ENCODE assay signal across 8 cellular contexts in the genomic region with DNA sequence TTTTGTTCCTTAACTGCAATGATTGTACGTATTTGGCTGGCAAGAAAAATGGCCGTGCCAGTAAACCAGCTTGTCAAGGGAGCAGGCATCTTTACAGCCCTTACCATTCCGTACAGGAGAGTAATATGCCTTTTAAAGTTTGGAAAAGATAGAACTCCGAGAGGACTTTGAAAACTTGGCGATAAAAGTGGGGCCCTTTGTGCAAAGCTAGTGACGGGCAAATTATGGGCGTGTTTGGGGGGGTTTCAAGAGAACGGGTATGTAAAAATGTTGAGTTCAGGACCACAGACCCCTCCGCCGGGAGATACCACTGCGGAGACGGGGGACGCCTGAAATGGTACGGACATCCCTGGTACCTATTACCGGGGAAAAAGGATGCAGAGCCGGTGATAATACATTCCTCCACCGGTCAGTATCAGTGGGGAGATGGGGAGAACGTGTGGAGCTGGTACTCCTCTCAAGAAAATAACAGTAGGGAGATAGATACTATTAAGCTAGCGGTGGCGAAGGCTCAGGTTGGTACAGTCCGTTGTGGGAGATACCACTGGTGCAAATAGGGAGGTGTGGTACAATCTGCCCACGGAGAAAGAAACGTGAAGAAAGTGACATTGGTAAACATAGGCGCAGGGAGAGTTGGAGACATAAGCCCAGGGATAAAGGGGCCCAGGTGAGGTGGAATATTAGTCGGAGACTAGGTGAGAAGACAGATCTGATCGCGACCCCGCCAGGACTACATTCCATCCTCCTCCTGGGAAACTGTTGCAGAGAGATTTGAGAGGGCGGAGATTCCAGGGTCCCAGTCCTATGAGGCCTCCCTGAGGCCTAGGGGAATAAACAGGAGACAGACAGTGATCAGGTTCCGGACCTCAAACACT. TPM values are rescaled to one million over a fixed set of nuclear protein-coding genes. Genes with fewer than 3 reads are reported as not detected.
DNase-seq lines count a peak whose midpoint lies in the region; ATAC-seq and TF ChIP-seq lines count a peak whose summit lies in the region.

No MANE protein-coding gene starts in this region.

- ATAC-seq in activated naive CD8-positive, alpha-beta T cell treated with anti-CD3 and anti-CD28 coated beads, Interleukin-2, amount 10 ng/mL, durations not matched to agents 7 days and 5 days (ENCODE audit: low read depth): peak; percentile 53
- ATAC-seq in omental fat pad (ENCODE audit: low FRiP score): peak; percentile 77

- TF ChIP-seq CTCF in BE2C (IDR thresholded peaks at IDR 0.05; ENCODE audit: low read depth, low read length) (no peak), GM20000 (IDR thresholded peaks at IDR 0.05; ENCODE audit: extremely low read depth, missing control alignments) (no peak), omental fat pad (IDR thresholded peaks at IDR 0.05) (no peak)

- H3K36me3 ChIP-seq in BE2C: no peaks in the 10 kb centered on the region

- peak overlapping the region; percentile 92 for H3K4me3 Mint-ChIP-seq in activated naive CD8-positive, alpha-beta T cell treated with anti-CD3 and anti-CD28 coated beads, Interleukin-2, amount 10 ng/mL, durations not matched to agents 7 days and 5 days

- peaks cover 12% of the 10 kb centered on the region for H3K4me1 Mint-ChIP-seq in activated naive CD8-positive, alpha-beta T cell treated with anti-CD3 and anti-CD28 coated beads, Interleukin-2, amount 10 ng/mL, durations not matched to agents 7 days and 5 days

- DNase-seq in BE2C (peak; percentile 79), GM20000 (ENCODE audit: low spot score) (peak; percentile 66), NAMALWA (ENCODE audit: low spot score) (peak; percentile 81), SKM-1 (lab: John Stamatoyannopoulos, UW; ENCODE audit: unreplicated experiment) (peak; percentile 47), head of caudate nucleus (peak in 41 of 42 donors; percentile 44 to 94 (median 76)), omental fat pad (ENCODE audit: low spot score) (no peak)
- peak; percentile 69 for DNase-seq in activated naive CD8-positive, alpha-beta T cell treated with anti-CD3 and anti-CD28 coated beads, Interleukin-2, amount 10 ng/mL, durations not matched to agents 7 days and 5 days

- no peaks in the 10 kb centered on the region for H3K27me3 ChIP-seq in BE2C

- H3K9me3 ChIP-seq in BE2C: no peaks in the 10 kb centered on the region

- H3K4me3 ChIP-seq in BE2C (ENCODE audit: low read depth, low read length): peak overlapping the region; percentile 81

- H3K36me3 Mint-ChIP-seq in activated naive CD8-positive, alpha-beta T cell treated with anti-CD3 and anti-CD28 coated beads, Interleukin-2, amount 10 ng/mL, durations not matched to agents 7 days and 5 days: peaks cover 2% of the 10 kb centered on the region

- peaks cover 2% of the 10 kb centered on the region for H3K9me3 Mint-ChIP-seq in activated naive CD8-positive, alpha-beta T cell treated with anti-CD3 and anti-CD28 coated beads, Interleukin-2, amount 10 ng/mL, durations not matched to agents 7 days and 5 days

- H3K27me3 Mint-ChIP-seq in activated naive CD8-positive, alpha-beta T cell treated with anti-CD3 and anti-CD28 coated beads, Interleukin-2, amount 10 ng/mL, durations not matched to agents 7 days and 5 days: no peaks in the 10 kb centered on the region

- no peaks in the 10 kb centered on the region for H3K4me1 ChIP-seq in BE2C

- H3K27ac ChIP-seq in temporal lobe (ENCODE audit: low read depth, low read length): peak overlapping the region; percentile 92

- H3K27ac Mint-ChIP-seq in activated naive CD8-positive, alpha-beta T cell treated with anti-CD3 and anti-CD28 coated beads, Interleukin-2, amount 10 ng/mL, durations not matched to agents 7 days and 5 days: peak overlapping the region; percentile 99

- intact Hi-C loops in head of caudate nucleus (cut with DNase I): loop anchor here (10.0 kb wide), 2 partner anchors 166 to 366 kb away; a partner anchor contains a TSS

- POLR2A ChIA-PET in activated naive CD8-positive, alpha-beta T cell treated with anti-CD3 and anti-CD28 coated beads, Interleukin-2, amount 10 ng/mL, durations not matched to agents 7 days and 5 days (lab: Charles Lee): no interaction called here

RNA-seq across cellular contexts. Expression of a gene that starts 14.5 kb away (rescaled TPM):
- not detected for polyA plus RNA-seq in BE2C (2012; ENCODE audit: insufficient read depth, insufficient read length, low read depth)
- total RNA-seq in activated naive CD8-positive, alpha-beta T cell treated with anti-CD3 and anti-CD28 coated beads, Interleukin-2, amount 10 ng/mL, durations not matched to agents 7 days and 5 days: not detected
- total RNA-seq in omental fat pad (not detected), temporal lobe (0.25 TPM)

RNA-seq across cellular contexts. Expression of a gene that starts 17.5 kb away (rescaled TPM):
- polyA plus RNA-seq in BE2C (2012; ENCODE audit: insufficient read depth, insufficient read length, low read depth): 3.4 TPM
- total RNA-seq in activated naive CD8-positive, alpha-beta T cell treated with anti-CD3 and anti-CD28 coated beads, Interleukin-2, amount 10 ng/mL, durations not matched to agents 7 days and 5 days: 10 to 100 TPM; 12.2 to 12.3 TPM
- total RNA-seq in omental fat pad (1 to 10 TPM; 2.5 to 7.6 (median 3.5) TPM), temporal lobe (7.6 TPM)

RNA-seq across cellular contexts. Expression of a gene that starts 50.2 kb away (rescaled TPM):
- polyA plus RNA-seq in BE2C (2012; ENCODE audit: insufficient read depth, insufficient read length, low read depth): 2.1 TPM
- 1 to 10 TPM; 3.7 to 3.8 TPM for total RNA-seq in activated naive CD8-positive, alpha-beta T cell treated with anti-CD3 and anti-CD28 coated beads, Interleukin-2, amount 10 ng/mL, durations not matched to agents 7 days and 5 days
- total RNA-seq in omental fat pad (1 to 10 TPM in 3 of 4 donors, under 1 TPM in 1; 0.60 to 4.3 (median 1.4) TPM), temporal lobe (5.9 TPM)
